31 cellular contexts compared by ENCODE assay signal in the genomic region with DNA sequence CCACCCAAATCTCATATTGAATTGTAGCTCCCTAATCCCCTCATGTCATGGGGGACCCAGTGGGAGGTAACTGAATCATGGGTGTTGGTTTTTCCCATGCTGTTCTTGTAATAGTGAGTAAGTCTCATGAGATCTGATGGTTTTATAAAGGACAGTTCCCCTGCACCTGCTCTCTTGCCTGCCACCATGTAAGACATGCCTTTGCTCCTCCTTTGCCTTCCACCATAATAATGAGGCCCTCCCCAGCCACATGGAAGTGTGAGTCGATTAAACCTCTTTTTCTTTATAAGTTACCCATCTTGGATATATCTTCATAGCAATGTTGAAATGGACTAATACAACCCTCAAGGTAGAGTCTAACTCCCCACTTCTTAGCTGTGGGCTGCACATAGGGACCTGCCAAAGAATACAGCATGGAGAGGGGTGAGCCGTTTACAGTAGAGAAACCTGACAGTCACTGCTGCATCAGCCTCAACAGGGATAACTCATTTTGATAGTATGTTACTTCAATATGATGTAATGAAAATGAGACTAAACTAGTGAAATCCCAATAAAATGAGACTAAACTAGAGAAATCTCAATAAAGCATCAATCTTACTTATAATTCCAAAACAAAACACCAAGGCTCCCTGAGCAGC.
"Had no signal": no experiment of that assay in that cellular context is flagged by ENCODE, and none has a peak within 500 bp of the region (broad histone marks: within the 10 kb centered on the region; RNA-seq: fewer than 3 reads in every experiment).

No MANE protein-coding gene starts in this region.

- H3K4me3 Mint-ChIP-seq: immature natural killer cell; nephron; neural crest cell; stimulated activated naive CD8-positive, alpha-beta T cell treated with anti-CD3 and anti-CD28 coated beads, Interleukin-15, Interleukin-2, amounts not matched to agents 100 ng/mL and 50 ng/mL, for 24 hours had no signal

- H3K4me1 ChIP-seq: upper lobe of right lung had no signal

- H3K36me3 ChIP-seq: left lung, lower lobe of right lung, pancreas, prostate gland, suprapubic skin, thoracic aorta, tibial artery, upper lobe of right lung had no signal

- H3K9me3 Mint-ChIP-seq: immature natural killer cell had no signal

- H3K27me3 Mint-ChIP-seq: naive thymus-derived CD8-positive, alpha-beta T cell; stimulated activated naive CD8-positive, alpha-beta T cell treated with anti-CD3 and anti-CD28 coated beads, Interleukin-15, Interleukin-2, amounts not matched to agents 100 ng/mL and 50 ng/mL, for 24 hours had no signal

- H3K4me3 ChIP-seq: left lung, lower lobe of right lung, pancreas, prostate gland, skin epidermis, suprapubic skin, thoracic aorta, tibial artery, upper lobe of right lung had no signal

- H3K27ac Mint-ChIP-seq: nephron; stimulated activated naive CD8-positive, alpha-beta T cell treated with anti-CD3 and anti-CD28 coated beads, Interleukin-15, Interleukin-2, amounts not matched to agents 100 ng/mL and 50 ng/mL, for 24 hours had no signal

- H3K27ac ChIP-seq: left lung, lower lobe of right lung, pancreas, prostate gland, skin epidermis, suprapubic skin, thoracic aorta, tibial artery, upper lobe of right lung had no signal

- FAIRE-seq: islet of Langerhans, kidney, pancreas, urothelium cell line had no signal

- ATAC-seq: left colon; left lung; lower lobe of right lung; naive thymus-derived CD8-positive, alpha-beta T cell; pancreas; right cardiac atrium; sciatic nerve; upper lobe of right lung had no signal

- H3K9me3 ChIP-seq: left lung, lower lobe of right lung, pancreas, prostate gland, suprapubic skin, thoracic aorta, tibial artery, upper lobe of right lung had no signal

- H3K27me3 ChIP-seq: left lung, pancreas, suprapubic skin, tibial artery, upper lobe of right lung had no signal

- DNase-seq: immature natural killer cell; kidney; left colon; left lung; lower lobe of right lung; mammary epithelial cell; mesenchymal stem cell; naive thymus-derived CD8-positive, alpha-beta T cell; nucleus accumbens; pancreas; posterior cingulate gyrus; retina; right cardiac atrium; stimulated activated CD4-positive, alpha-beta T cell treated with anti-CD3 and anti-CD28 coated beads, Interleukin-12 subunit alpha, Interleukin-12 subunit beta, amount 100 ng/mL, for 4 hours; stimulated activated CD4-positive, alpha-beta T cell treated with anti-CD3 and anti-CD28 coated beads, Interleukin-15, amount 100 ng/mL, for 24 hours; stimulated activated CD4-positive, alpha-beta T cell treated with anti-CD3 and anti-CD28 coated beads, Interleukin-2, amount 100 ng/mL, for 24 hours; stimulated activated CD4-positive, alpha-beta T cell treated with anti-CD3 and anti-CD28 coated beads, Interleukin-4, amount 100 ng/mL, for 1 hour; stimulated activated naive CD4-positive, alpha-beta T cell; tibial artery; trophoblast cell; upper lobe of right lung had no signal
